Comparison of ENCODE assay signal across 17 cellular contexts in genomic region chrX:45761920-45762319, GRCh38.
DNase-seq lines count a peak whose midpoint lies in the region; ATAC-seq and TF ChIP-seq lines count a peak whose summit lies in the region.
"Had no signal": no experiment of that assay in that cellular context is flagged by ENCODE, and none has a peak within 500 bp of the region (broad histone marks: within the 10 kb centered on the region; RNA-seq: fewer than 3 reads in every experiment).

No MANE protein-coding gene starts in this region.

- peak overlapping the region; percentile 36 to 95 (median 89) for H3K4me2 ChIP-seq in BLaER1 treated with 17β-estradiol and CSF1 and Interleukin-3, amounts not matched to agents 10 nM and 100 nM
- H3K4me2 ChIP-seq in GM23248 (ENCODE audit: unreplicated experiment) = peak overlapping the region; percentile 96

- H3K79me2 ChIP-seq in GM23248 (ENCODE audit: insufficient read depth) = peaks cover 99% of the 10 kb centered on the region

- peaks cover 0 to 10% (median 3%) of the 10 kb centered on the region in 11 experiments; a peak in 6 of 22 replicates for H4K20me1 ChIP-seq in BLaER1 treated with 17β-estradiol and CSF1 and Interleukin-3, amounts not matched to agents 10 nM and 100 nM
- no peaks in the 10 kb centered on the region; the same call in 1 of the 2 replicates for H4K20me1 ChIP-seq in GM23248 (ENCODE audit: insufficient read depth)

- DNase-seq in GM23248 = no peak
- DNase-seq in activated CD4-positive, alpha-beta memory T cell treated with anti-CD3 and anti-CD28 coated beads, Interleukin-2, amount 10 ng/mL, durations not matched to agents 7 days and 5 days = no peak
- DNase-seq in foreskin keratinocyte = no peak
- DNase-seq in LoVo (ENCODE audit: low spot score) = no peak
- no peak for DNase-seq in cortex of kidney (lab: John Stamatoyannopoulos, UW)
- DNase-seq: activated CD8-positive, alpha-beta memory T cell treated with anti-CD3 and anti-CD28 coated beads, Interleukin-2, amount 50 U/mL, for 4 hours; KG1; left cardiac atrium; NCI-H2029; NCI-H748 treated with DMSO at 0.1 percent for 48 hours; retina; Right ventricle myocardium superior; stimulated activated CD4-positive, alpha-beta T cell treated with anti-CD3 and anti-CD28 coated beads, Interleukin-4, amount 100 ng/mL, for 1 hour; stomach had no signal

- H3K9me3 ChIP-seq in BLaER1 treated with 17β-estradiol and CSF1 and Interleukin-3, amounts not matched to agents 10 nM and 100 nM (replicated peaks in 1 of 11) = no peaks in the 10 kb centered on the region
- H3K9me3 ChIP-seq in GM23248 (ENCODE audit: low read depth) = no peaks in the 10 kb centered on the region
- H3K9me3 ChIP-seq: stomach had no signal

- H3K27me3 ChIP-seq in BLaER1 treated with 17β-estradiol and CSF1 and Interleukin-3, amounts not matched to agents 10 nM and 100 nM = peaks cover 0 to 22% (median 0%) of the 10 kb centered on the region in 11 experiments; a peak in 2 of 22 replicates
- H3K27me3 ChIP-seq in GM23248 (replicated peaks; ENCODE audit: insufficient read depth) = no peaks in the 10 kb centered on the region
- no peaks in the 10 kb centered on the region for H3K27me3 ChIP-seq in foreskin keratinocyte
- H3K27me3 ChIP-seq: stomach had no signal

- H3K36me3 Mint-ChIP-seq in activated CD4-positive, alpha-beta memory T cell treated with anti-CD3 and anti-CD28 coated beads, Interleukin-2, amount 10 ng/mL, durations not matched to agents 7 days and 5 days (ENCODE audit: low read depth) = peaks cover 61% of the 10 kb centered on the region

- 80 to 81% methylated on average over 3 to 4 of the region's 4 CpGs for WGBS in GM23248 (ENCODE audit: low coverage in 1 of 2, low lambda C conversion rate in 2 of 2, missing lambda C conversion rate in 2 of 2), 2 experiments

- TF ChIP-seq CTCF in foreskin keratinocyte (conservative IDR thresholded peaks at IDR 0.05) = no peak

- peak overlapping the region in 8 of 10 experiments; percentile 9 to 62 (median 50); a peak in 11 of 20 replicates for H3K4me3 ChIP-seq in BLaER1 treated with 17β-estradiol and CSF1 and Interleukin-3, amounts not matched to agents 10 nM and 100 nM
- H3K4me3 ChIP-seq in GM23248 = peak overlapping the region; percentile 63
- H3K4me3 ChIP-seq: stomach had no signal

- no peak for ATAC-seq in foreskin keratinocyte
- no peak for ATAC-seq in HG02763 (IDR thresholded peaks at IDR 0.05; ENCODE audit: unreplicated experiment)
- ATAC-seq in GM21367 (IDR thresholded peaks at IDR 0.05; ENCODE audit: unreplicated experiment) = no peak
- ATAC-seq: left cardiac atrium had no signal

- POLR2A ChIA-PET in activated CD4-positive, alpha-beta memory T cell treated with anti-CD3 and anti-CD28 coated beads, Interleukin-2, amount 10 ng/mL, durations not matched to agents 7 days and 5 days (lab: Charles Lee) = no interaction called here

- no peak overlapping the region for H2AFZ ChIP-seq in GM23248

- H3K4me1 Mint-ChIP-seq in activated CD4-positive, alpha-beta memory T cell treated with anti-CD3 and anti-CD28 coated beads, Interleukin-2, amount 10 ng/mL, durations not matched to agents 7 days and 5 days = peaks cover 72% of the 10 kb centered on the region

- H3K4me1 ChIP-seq in BLaER1 treated with 17β-estradiol and CSF1 and Interleukin-3, amounts not matched to agents 10 nM and 100 nM = peaks cover 70 to 92% (median 82%) of the 10 kb centered on the region in 10 experiments
- H3K4me1 ChIP-seq in GM23248 (ENCODE audit: insufficient read depth) = peaks cover 66% of the 10 kb centered on the region
- H3K4me1 ChIP-seq in foreskin keratinocyte = peaks cover 70% of the 10 kb centered on the region

- H3F3A ChIP-seq in GM23248 (ENCODE audit: insufficient read depth) = peaks cover 98% of the 10 kb centered on the region

- no peaks in the 10 kb centered on the region for H3K9me2 ChIP-seq in GM23248 (ENCODE audit: insufficient read depth)

- in situ Hi-C loops in GM23248 (cut with MboI) = no loop called here

- peak overlapping the region; percentile 79 for H3K27ac Mint-ChIP-seq in activated CD4-positive, alpha-beta memory T cell treated with anti-CD3 and anti-CD28 coated beads, Interleukin-2, amount 10 ng/mL, durations not matched to agents 7 days and 5 days

- no peaks in the 10 kb centered on the region for H3K9me3 Mint-ChIP-seq in activated CD4-positive, alpha-beta memory T cell treated with anti-CD3 and anti-CD28 coated beads, Interleukin-2, amount 10 ng/mL, durations not matched to agents 7 days and 5 days

- H3K27me3 Mint-ChIP-seq in activated CD4-positive, alpha-beta memory T cell treated with anti-CD3 and anti-CD28 coated beads, Interleukin-2, amount 10 ng/mL, durations not matched to agents 7 days and 5 days = no peaks in the 10 kb centered on the region

- H3K4me3 Mint-ChIP-seq in activated CD4-positive, alpha-beta memory T cell treated with anti-CD3 and anti-CD28 coated beads, Interleukin-2, amount 10 ng/mL, durations not matched to agents 7 days and 5 days = peak overlapping the region; percentile 40

- peak overlapping the region in 9 of 11 experiments; percentile 83 to 99 (median 96); a peak in 18 of 22 replicates for H3K27ac ChIP-seq in BLaER1 treated with 17β-estradiol and CSF1 and Interleukin-3, amounts not matched to agents 10 nM and 100 nM
- H3K27ac ChIP-seq in GM23248 (peak overlapping the region; percentile 97), foreskin keratinocyte (peak overlapping the region; percentile 84)

- H3K36me3 ChIP-seq in BLaER1 treated with 17β-estradiol and CSF1 and Interleukin-3, amounts not matched to agents 10 nM and 100 nM = peaks cover 0 to 78% (median 28%) of the 10 kb centered on the region in 11 experiments; a peak in 14 of 22 replicates
- H3K36me3 ChIP-seq in GM23248 (ENCODE audit: low read depth) = peaks cover 75% of the 10 kb centered on the region
- H3K36me3 ChIP-seq: stomach had no signal

- peak overlapping the region in 9 of 11 experiments; percentile 45 to 92 (median 82); a peak in 18 of 22 replicates for H3K9ac ChIP-seq in BLaER1 treated with 17β-estradiol and CSF1 and Interleukin-3, amounts not matched to agents 10 nM and 100 nM
- peak overlapping the region; percentile 100 for H3K9ac ChIP-seq in GM23248

- CTCF ChIA-PET in activated CD4-positive, alpha-beta memory T cell treated with anti-CD3 and anti-CD28 coated beads, Interleukin-2, amount 10 ng/mL, durations not matched to agents 7 days and 5 days (lab: Charles Lee) = no interaction called here
